In genomic region chr3:121152573-121152972, GRCh38 we compare ENCODE assay signal across 11 cellular contexts.
A peak's percentile ranks its signal among the peaks of the same experiment; 100 is the strongest.
DNase-seq lines count a peak whose midpoint lies in the region; ATAC-seq lines count a peak whose summit lies in the region.
"Had no signal": no experiment of that assay in that cellular context is flagged by ENCODE, and none has a peak within 500 bp of the region (broad histone marks: within the 10 kb centered on the region; RNA-seq: fewer than 3 reads in every experiment).

No MANE protein-coding gene starts in this region.

- H3K4me3 Mint-ChIP-seq in activated T-cell treated with anti-CD3 and anti-CD28 coated beads, Interleukin-2, amount 50 U/mL, for 72 hours, result no peak overlapping the region
- H3K4me3 Mint-ChIP-seq: dendritic cell treated with granulocyte-macrophage colony-stimulating factor and Interleukin-4, amounts not matched to agents 40 ng/mL and 50 ng/mL, for 4 days; natural killer cell had no signal

- no peaks in the 10 kb centered on the region for H3K4me1 Mint-ChIP-seq in activated T-cell treated with anti-CD3 and anti-CD28 coated beads, Interleukin-2, amount 50 U/mL, for 72 hours (ENCODE audit: low read depth)
- H3K4me1 Mint-ChIP-seq: natural killer cell had no signal

- peaks cover 0 to 2% of the 10 kb centered on the region in 2 donors for H3K9me3 Mint-ChIP-seq in activated T-cell treated with anti-CD3 and anti-CD28 coated beads, Interleukin-2, amount 50 U/mL, for 72 hours
- H3K9me3 Mint-ChIP-seq: dendritic cell treated with granulocyte-macrophage colony-stimulating factor and Interleukin-4, amounts not matched to agents 40 ng/mL and 50 ng/mL, for 4 days had no signal

- H3K36me3 Mint-ChIP-seq in activated T-cell treated with anti-CD3 and anti-CD28 coated beads, Interleukin-2, amount 50 U/mL, for 72 hours (ENCODE audit: insufficient read depth in 2 of 2), result no peaks in the 10 kb centered on the region
- H3K36me3 Mint-ChIP-seq: natural killer cell had no signal

- DNase-seq in EH (ENCODE audit: low read depth) (peak; percentile 2), HT-29 (ENCODE audit: low spot score) (peak; percentile 69), SK-N-DZ (ENCODE audit: low spot score) (peak; percentile 4), kidney tubule cell (ENCODE audit: low spot score) (peak; percentile 1)
- no peak for DNase-seq in activated T-cell treated with anti-CD3 and anti-CD28 coated beads, Interleukin-2, amount 50 U/mL, for 72 hours
- DNase-seq: natural killer cell; NCI-H2081 treated with DMSO at 0.1 percent for 48 hours; stimulated activated CD4-positive, alpha-beta T cell treated with anti-CD3 and anti-CD28 coated beads, Interleukin-4, amount 100 ng/mL, for 24 hours had no signal

- no peak for ATAC-seq in GM19035 (IDR thresholded peaks at IDR 0.05; ENCODE audit: unreplicated experiment)
- ATAC-seq in HG03565 (IDR thresholded peaks at IDR 0.05; ENCODE audit: unreplicated experiment), result no peak
- no peak for ATAC-seq in activated T-cell treated with anti-CD3 and anti-CD28 coated beads, Interleukin-2, amount 50 U/mL, for 72 hours (replicated peaks in 1 of 2)
- ATAC-seq: natural killer cell had no signal

- H3K27ac Mint-ChIP-seq in activated T-cell treated with anti-CD3 and anti-CD28 coated beads, Interleukin-2, amount 50 U/mL, for 72 hours, result no peak overlapping the region
- H3K27ac Mint-ChIP-seq: dendritic cell treated with granulocyte-macrophage colony-stimulating factor and Interleukin-4, amounts not matched to agents 40 ng/mL and 50 ng/mL, for 4 days; natural killer cell had no signal

- no peaks in the 10 kb centered on the region for H3K27me3 Mint-ChIP-seq in activated T-cell treated with anti-CD3 and anti-CD28 coated beads, Interleukin-2, amount 50 U/mL, for 72 hours (ENCODE audit: low read depth)
- H3K27me3 Mint-ChIP-seq: dendritic cell treated with granulocyte-macrophage colony-stimulating factor and Interleukin-4, amounts not matched to agents 40 ng/mL and 50 ng/mL, for 4 days had no signal

Comparison
In these comparisons a context has a peak if more than half of its experiments do, and no peak if none do; other contexts are left out.
1. DNase-seq: peak in EH (single experiment), HT-29 (single experiment), SK-N-DZ (single experiment) and kidney tubule cell (single experiment); none in activated T-cell treated with anti-CD3 and anti-CD28 coated beads, Interleukin-2, amount 50 U/mL, for 72 hours (0 of 2).